ENCODE assay signal across 17 cellular contexts in genomic region chr2:128444816-128445532, GRCh38.
A peak's percentile ranks its signal among the peaks of the same experiment; 100 is the strongest.
DNase-seq lines count a peak whose midpoint lies in the region; TF ChIP-seq lines count a peak whose summit lies in the region.
"Had no signal": no experiment of that assay in that cellular context is flagged by ENCODE, and none has a peak within 500 bp of the region (broad histone marks: within the 10 kb centered on the region; RNA-seq: fewer than 3 reads in every experiment).

No MANE protein-coding gene starts in this region.

- H3K4me3 Mint-ChIP-seq in CD14-positive monocyte = no peak overlapping the region
- H3K4me3 Mint-ChIP-seq in endothelial cell (ENCODE audit: unreplicated experiment) = no peak overlapping the region
- H3K4me3 Mint-ChIP-seq in osteocyte (ENCODE audit: unreplicated experiment) = no peak overlapping the region
- no peak overlapping the region for H3K4me3 Mint-ChIP-seq in activated T-cell treated with anti-CD3 and anti-CD28 coated beads, Interleukin-2, amount 50 U/mL, for 24 hours

- intact Hi-C loops in CD14-positive monocyte (cut with micrococcal nuclease) = no loop called here

- H3K9me3 Mint-ChIP-seq in CD14-positive monocyte (no peaks in the 10 kb centered on the region), endothelial cell (ENCODE audit: unreplicated experiment) (no peaks in the 10 kb centered on the region), osteocyte (ENCODE audit: unreplicated experiment) (no peaks in the 10 kb centered on the region)
- no peaks in the 10 kb centered on the region for H3K9me3 Mint-ChIP-seq in activated T-cell treated with anti-CD3 and anti-CD28 coated beads, Interleukin-2, amount 50 U/mL, for 24 hours

- DNase-seq in CD14-positive monocyte (ENCODE audit: low spot score) = peak; percentile 40
- peak; percentile 61 for DNase-seq in NCI-H1694 (lab: John Stamatoyannopoulos, UW)
- peak; percentile 1 for DNase-seq in endothelial cell (ENCODE audit: low spot score)
- DNase-seq in osteocyte (ENCODE audit: extremely low spot score, unreplicated experiment) = peak; percentile 62
- DNase-seq in activated CD4-positive, alpha-beta T cell treated with anti-CD3 and anti-CD28 coated beads for 1 hour = no peak
- no peak for DNase-seq in activated T-cell treated with anti-CD3 and anti-CD28 coated beads, Interleukin-2, amount 50 U/mL, for 24 hours
- DNase-seq in foreskin melanocyte = no peak
- DNase-seq: activated CD4-positive, alpha-beta T cell treated with anti-CD3 and anti-CD28 coated beads for 48 hours; activated naive CD4-positive, alpha-beta T cell treated with Interleukin-2 at 50 U/mL for 16 hours; HCEC 1CT; Kasumi-1; kidney glomerular epithelial cell; NCI-H1436; NCI-H345; occipital lobe; stimulated activated naive CD8-positive, alpha-beta T cell treated with anti-CD3 and anti-CD28 coated beads, Interleukin-15, Interleukin-2, amounts not matched to agents 100 U/mL and 50 U/mL, for 24 hours; upper lobe of left lung had no signal

- H3K36me3 Mint-ChIP-seq in CD14-positive monocyte (no peaks in the 10 kb centered on the region), endothelial cell (ENCODE audit: low read depth, unreplicated experiment) (no peaks in the 10 kb centered on the region), osteocyte (ENCODE audit: unreplicated experiment) (no peaks in the 10 kb centered on the region)
- H3K36me3 Mint-ChIP-seq in activated T-cell treated with anti-CD3 and anti-CD28 coated beads, Interleukin-2, amount 50 U/mL, for 24 hours (ENCODE audit: low read depth) = no peaks in the 10 kb centered on the region

- TF ChIP-seq CTCF in CD14-positive monocyte (IDR thresholded peaks at IDR 0.05) = no peak
- TF ChIP-seq CTCF in endothelial cell (IDR thresholded peaks at IDR 0.05; ENCODE audit: unreplicated experiment) = no peak
- no peak for TF ChIP-seq CTCF in osteocyte (IDR thresholded peaks at IDR 0.05)

- peaks cover 1 to 7% (median 5%) of the 10 kb centered on the region in 3 donors for H3K27me3 Mint-ChIP-seq in CD14-positive monocyte (ENCODE audit: low read depth in 3 of 3)
- peaks cover 5% of the 10 kb centered on the region for H3K27me3 Mint-ChIP-seq in endothelial cell (ENCODE audit: unreplicated experiment)
- H3K27me3 Mint-ChIP-seq in osteocyte (ENCODE audit: unreplicated experiment) = no peaks in the 10 kb centered on the region
- peaks cover 2% of the 10 kb centered on the region for H3K27me3 Mint-ChIP-seq in activated T-cell treated with anti-CD3 and anti-CD28 coated beads, Interleukin-2, amount 50 U/mL, for 24 hours

- H3K27ac Mint-ChIP-seq in CD14-positive monocyte (peak overlapping the region in 3 of 7 donors; percentile 23 to 64 (median 31)), endothelial cell (ENCODE audit: unreplicated experiment) (no peak overlapping the region), osteocyte (ENCODE audit: unreplicated experiment) (no peak overlapping the region)
- no peak overlapping the region for H3K27ac Mint-ChIP-seq in activated T-cell treated with anti-CD3 and anti-CD28 coated beads, Interleukin-2, amount 50 U/mL, for 24 hours

- H3K4me1 Mint-ChIP-seq in CD14-positive monocyte (peaks cover 27% of the 10 kb centered on the region), endothelial cell (ENCODE audit: unreplicated experiment) (peaks cover 13% of the 10 kb centered on the region), osteocyte (ENCODE audit: unreplicated experiment) (peaks cover 28% of the 10 kb centered on the region)
- H3K4me1 Mint-ChIP-seq in activated T-cell treated with anti-CD3 and anti-CD28 coated beads, Interleukin-2, amount 50 U/mL, for 24 hours (ENCODE audit: low read depth) = no peaks in the 10 kb centered on the region

Comparison
In these comparisons a context has a peak if more than half of its experiments do, and no peak if none do; other contexts are left out.
1. DNase-seq: peak in CD14-positive monocyte (single experiment), NCI-H1694 (single experiment), endothelial cell (single experiment) and osteocyte (single experiment); none in activated CD4-positive, alpha-beta T cell treated with anti-CD3 and anti-CD28 coated beads for 1 hour (single experiment), activated T-cell treated with anti-CD3 and anti-CD28 coated beads, Interleukin-2, amount 50 U/mL, for 24 hours (single experiment) and foreskin melanocyte (single experiment).